ENCODE assay signal across 24 cellular contexts in genomic region chr1:232987741-232988140, GRCh38.
"Had no signal": no experiment of that assay in that cellular context is flagged by ENCODE, and none has a peak within 500 bp of the region (broad histone marks: within the 10 kb centered on the region; RNA-seq: fewer than 3 reads in every experiment).

No MANE protein-coding gene starts in this region.

- H3K79me2 ChIP-seq: parathyroid adenoma had no signal

- H3K36me3 ChIP-seq: colonic mucosa, heart right ventricle, neutrophil, thoracic aorta, tibial nerve, upper lobe of left lung, uterus had no signal

- H3K27me3 Mint-ChIP-seq: naive thymus-derived CD8-positive, alpha-beta T cell; progenitor cell of endocrine pancreas; stimulated activated memory B cell treated with anti-CD40 and anti-IgM and Interleukin-4, amounts not matched to agents 10 μg/mL and 1 μg/mL and 100 μg/mL, for 72 hours; stimulated activated naive CD8-positive, alpha-beta T cell treated with anti-CD3 and anti-CD28 coated beads, Interleukin-15, Interleukin-2, amounts not matched to agents 100 ng/mL and 50 ng/mL, for 24 hours had no signal

- H3K4me1 Mint-ChIP-seq: stimulated activated memory B cell treated with anti-CD40 and anti-IgM and Interleukin-4, amounts not matched to agents 10 μg/mL and 1 μg/mL and 100 μg/mL, for 72 hours had no signal

- H3K27me3 ChIP-seq: colonic mucosa, esophagus squamous epithelium, heart right ventricle, left lung, neutrophil, tibial nerve, upper lobe of left lung, uterus had no signal

- H3K9me3 Mint-ChIP-seq: naive thymus-derived CD8-positive, alpha-beta T cell; stimulated activated naive CD8-positive, alpha-beta T cell treated with anti-CD3 and anti-CD28 coated beads, Interleukin-15, Interleukin-2, amounts not matched to agents 100 ng/mL and 50 ng/mL, for 24 hours had no signal

- H3K9ac ChIP-seq: parathyroid adenoma had no signal

- DNase-seq: colonic mucosa; dermis blood vessel endothelial cell; effector memory CD4-positive, alpha-beta T cell; erythroblast; esophagus squamous epithelium; foreskin melanocyte; glutamatergic neuron; heart right ventricle; hippocampal formation; left cardiac atrium; left lung; mesendoderm; naive thymus-derived CD8-positive, alpha-beta T cell; stimulated activated CD4-positive, alpha-beta T cell treated with anti-CD3 and anti-CD28 coated beads, Interleukin-4, amount 100 ng/mL, for 4 hours; upper lobe of left lung; uterus had no signal

- H3K27ac ChIP-seq: colonic mucosa, esophagus squamous epithelium, heart right ventricle, left lung, neutrophil, parathyroid adenoma, thoracic aorta, tibial nerve, upper lobe of left lung, uterus had no signal

- ATAC-seq: heart right ventricle; left cardiac atrium; left lung; naive thymus-derived CD8-positive, alpha-beta T cell; sciatic nerve; stimulated activated memory B cell treated with anti-CD40 and anti-IgM and Interleukin-4, amounts not matched to agents 10 μg/mL and 1 μg/mL and 100 μg/mL, for 72 hours had no signal

- H2AFZ ChIP-seq: parathyroid adenoma had no signal

- H3K9me3 ChIP-seq: colonic mucosa, esophagus squamous epithelium, heart right ventricle, left lung, neutrophil, thoracic aorta, tibial nerve, upper lobe of left lung, uterus had no signal

- H3K27ac Mint-ChIP-seq: progenitor cell of endocrine pancreas; stimulated activated memory B cell treated with anti-CD40 and anti-IgM and Interleukin-4, amounts not matched to agents 10 μg/mL and 1 μg/mL and 100 μg/mL, for 72 hours; stimulated activated naive CD8-positive, alpha-beta T cell treated with anti-CD3 and anti-CD28 coated beads, Interleukin-15, Interleukin-2, amounts not matched to agents 100 ng/mL and 50 ng/mL, for 24 hours had no signal

- H3K4me3 Mint-ChIP-seq: naive thymus-derived CD8-positive, alpha-beta T cell; stimulated activated memory B cell treated with anti-CD40 and anti-IgM and Interleukin-4, amounts not matched to agents 10 μg/mL and 1 μg/mL and 100 μg/mL, for 72 hours; stimulated activated naive CD8-positive, alpha-beta T cell treated with anti-CD3 and anti-CD28 coated beads, Interleukin-15, Interleukin-2, amounts not matched to agents 100 ng/mL and 50 ng/mL, for 24 hours had no signal

- H3K4me1 ChIP-seq: colonic mucosa, left lung, parathyroid adenoma, upper lobe of left lung, uterus had no signal

- H3K4me3 ChIP-seq: colonic mucosa, esophagus squamous epithelium, heart right ventricle, left lung, thoracic aorta, tibial nerve, upper lobe of left lung, uterus had no signal
